ENCODE assay signal across 8 cellular contexts in genomic region chr18:47953471-47953931, GRCh38. TPM values are rescaled to one million over a fixed set of nuclear protein-coding genes. Genes with fewer than 3 reads are reported as not detected.
DNase-seq lines count a peak whose midpoint lies in the region; ATAC-seq and TF ChIP-seq lines count a peak whose summit lies in the region.

No MANE protein-coding gene starts in this region.

- TF ChIP-seq CTCF in HFF-Myc (IDR thresholded peaks at IDR 0.05; ENCODE audit: low read depth, low read length, missing control alignments) (no peak), transverse colon (IDR thresholded peaks at IDR 0.05) (no peak)

- H3K9me3 Mint-ChIP-seq in activated T-helper 17 cell treated with anti-CD3 and anti-CD28 coated beads, Interleukin-2, amount 50 U/mL, for 72 hours: no peaks in the 10 kb centered on the region

- H3K27me3 Mint-ChIP-seq in activated T-helper 17 cell treated with anti-CD3 and anti-CD28 coated beads, Interleukin-2, amount 50 U/mL, for 72 hours: peaks cover under 1% of the 10 kb centered on the region

- H3K4me3 Mint-ChIP-seq in activated T-helper 17 cell treated with anti-CD3 and anti-CD28 coated beads, Interleukin-2, amount 50 U/mL, for 72 hours: peak overlapping the region; percentile 34

- no peak overlapping the region for H3K27ac ChIP-seq in transverse colon

- H3K4me1 ChIP-seq in transverse colon: no peaks in the 10 kb centered on the region

- H3K36me3 Mint-ChIP-seq in activated T-helper 17 cell treated with anti-CD3 and anti-CD28 coated beads, Interleukin-2, amount 50 U/mL, for 72 hours (ENCODE audit: low read depth): no peaks in the 10 kb centered on the region

- ATAC-seq in activated T-helper 17 cell treated with anti-CD3 and anti-CD28 coated beads, Interleukin-2, amount 50 U/mL, for 72 hours (replicated peaks): peak; percentile 97

- TF ChIP-seq EP300 in transverse colon (IDR thresholded peaks at IDR 0.05; ENCODE audit: low read depth): no peak

- DNase-seq in activated T-cell treated with anti-CD3 and anti-CD28 coated beads for 48 hours (ENCODE audit: low read depth) (peak; percentile 6), HFF-Myc (ENCODE audit: extremely low read depth, low read depth) (peak; percentile 20), NCI-H1694 treated with DMSO at 0.1 percent for 48 hours (lab: John Stamatoyannopoulos, UW) (peak; percentile 98), iPS-NIHi11 (ENCODE audit: low spot score) (peak; percentile 34), transverse colon (peak; percentile 17), NCI-H1105 (lab: John Stamatoyannopoulos, UW) (no peak)
- DNase-seq in activated T-cell treated with anti-CD3 and anti-CD28 coated beads, Interleukin-2, amount 50 U/mL, for 1 hour: no peak

- H3K36me3 ChIP-seq in transverse colon: no peaks in the 10 kb centered on the region

- TF ChIP-seq POLR2A in transverse colon (IDR thresholded peaks at IDR 0.05): no peak

- no peaks in the 10 kb centered on the region for H3K9me3 ChIP-seq in transverse colon

- H3K27me3 ChIP-seq in transverse colon: no peaks in the 10 kb centered on the region

- intact Hi-C loops in transverse colon (cut with DNase I; ENCODE audit: low total_unique reads): no loop called here

- H3K4me1 Mint-ChIP-seq in activated T-helper 17 cell treated with anti-CD3 and anti-CD28 coated beads, Interleukin-2, amount 50 U/mL, for 72 hours: peaks cover 6% of the 10 kb centered on the region

- H3K4me3 ChIP-seq in HFF-Myc (replicated peaks; ENCODE audit: low read depth, low read length): no peak overlapping the region
- H3K4me3 ChIP-seq in transverse colon: no peak overlapping the region

- H3K27ac Mint-ChIP-seq in activated T-helper 17 cell treated with anti-CD3 and anti-CD28 coated beads, Interleukin-2, amount 50 U/mL, for 72 hours: peak overlapping the region; percentile 35

- 45% methylated on average over 6 of the region's 6 CpGs; no CpG with 5 or more reads in 1 of the 2 donors for WGBS in transverse colon (ENCODE audit: low coverage in 1 of 2), 2 donors

- in situ Hi-C loops in transverse colon (cut with MboI; ENCODE audit: low pct_ligation_motif_present in 1 of 4, low pct_unique_long_range_greater_than_20kb in 1 of 4, low sequenced_read_pairs in 3 of 4): no loop called here

RNA-seq across cellular contexts. Expression of gene SMAD2, which starts 23.0 kb away (rescaled TPM):
- total RNA-seq in activated T-helper 17 cell treated with anti-CD3 and anti-CD28 coated beads, Interleukin-2, amount 50 U/mL, for 72 hours: 100 to 1,000 TPM in 1 of 2 donors, 10 to 100 TPM in 1; 97.2 to 170 TPM
- total RNA-seq in transverse colon: 10 to 100 TPM; 17.9 to 68.8 (median 43.9) TPM

Comparison
In these comparisons a context has a peak if more than half of its experiments do, and no peak if none do; other contexts are left out.
1. DNase-seq: peak in activated T-cell treated with anti-CD3 and anti-CD28 coated beads for 48 hours (single experiment), HFF-Myc (single experiment), NCI-H1694 treated with DMSO at 0.1 percent for 48 hours (single experiment), iPS-NIHi11 (single experiment) and transverse colon (single experiment); none in activated T-cell treated with anti-CD3 and anti-CD28 coated beads, Interleukin-2, amount 50 U/mL, for 1 hour (single experiment) and NCI-H1105 (single experiment).